In the genomic region with DNA sequence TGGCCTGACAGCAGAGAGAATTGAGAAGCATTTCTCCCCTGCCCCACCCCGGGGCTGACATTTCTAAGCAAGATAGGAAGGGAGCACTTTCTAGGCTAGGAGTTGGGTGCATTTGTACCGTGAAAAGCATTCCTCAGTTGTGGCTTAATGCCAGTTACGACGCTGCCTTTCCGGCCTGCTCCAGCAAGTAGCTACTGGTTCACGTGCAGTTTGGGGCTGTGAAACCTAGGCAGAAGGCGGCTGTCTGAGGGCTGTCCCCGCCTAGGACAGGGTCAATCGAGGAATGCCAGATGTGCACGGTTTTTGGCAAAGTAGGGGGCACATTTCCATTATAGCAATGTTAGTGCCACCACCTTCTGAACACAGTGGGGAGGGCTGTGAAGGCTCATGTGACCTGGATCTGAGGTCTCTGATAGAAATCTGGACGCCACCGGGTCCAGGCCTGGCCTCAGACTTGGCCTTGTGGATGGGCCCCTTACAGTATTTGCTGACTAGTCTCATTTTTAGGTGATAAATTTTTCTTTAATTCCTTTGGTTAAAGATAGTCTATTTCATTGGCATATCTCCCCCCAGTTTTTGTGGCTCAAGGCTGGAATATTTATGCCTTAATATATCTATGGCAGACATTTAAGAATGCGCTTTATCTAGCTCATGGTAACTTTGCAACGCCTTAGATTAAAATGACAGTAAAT, we compare ENCODE assay signal across 12 cellular contexts.
"Had no signal": no experiment of that assay in that cellular context is flagged by ENCODE, and none has a peak within 500 bp of the region (broad histone marks: within the 10 kb centered on the region; RNA-seq: fewer than 3 reads in every experiment).

No MANE protein-coding gene starts in this region.

- ATAC-seq: left colon had no signal

- H3K4me3 ChIP-seq: SJSA1, tibial nerve had no signal

- H3K27me3 ChIP-seq: SJSA1, tibial nerve had no signal

- H3K9me3 Mint-ChIP-seq: activated CD4-positive, alpha-beta memory T cell treated with anti-CD3 and anti-CD28 coated beads, Interleukin-2, amount 10 ng/mL, durations not matched to agents 7 days and 5 days; activated naive CD8-positive, alpha-beta T cell treated with anti-CD3 and anti-CD28 coated beads, Interleukin-2, amount 10 ng/mL, durations not matched to agents 7 days and 5 days; nephron had no signal

- H3K4me3 Mint-ChIP-seq: activated CD4-positive, alpha-beta memory T cell treated with anti-CD3 and anti-CD28 coated beads, Interleukin-2, amount 10 ng/mL, durations not matched to agents 7 days and 5 days; activated naive CD8-positive, alpha-beta T cell treated with anti-CD3 and anti-CD28 coated beads, Interleukin-2, amount 10 ng/mL, durations not matched to agents 7 days and 5 days; nephron had no signal

- DNase-seq: activated CD4-positive, alpha-beta memory T cell treated with anti-CD3 and anti-CD28 coated beads, Interleukin-2, amount 10 ng/mL, durations not matched to agents 7 days and 5 days; activated CD4-positive, CD25-positive, alpha-beta regulatory T cell treated with anti-CD3 and anti-CD28 coated beads, Interleukin-2, amount 50 U/mL, for 72 hours; activated CD8-positive, alpha-beta memory T cell treated with anti-CD3 and anti-CD28 coated beads, Interleukin-2, amount 50 U/mL, for 48 hours; activated naive CD8-positive, alpha-beta T cell treated with anti-CD3 and anti-CD28 coated beads, Interleukin-2, amount 10 ng/mL, durations not matched to agents 7 days and 5 days; anterior cingulate cortex; left colon; mammary epithelial cell; retina; small intestine had no signal

- H3K27me3 Mint-ChIP-seq: activated naive CD8-positive, alpha-beta T cell treated with anti-CD3 and anti-CD28 coated beads, Interleukin-2, amount 10 ng/mL, durations not matched to agents 7 days and 5 days had no signal

- H3K27ac Mint-ChIP-seq: activated CD4-positive, alpha-beta memory T cell treated with anti-CD3 and anti-CD28 coated beads, Interleukin-2, amount 10 ng/mL, durations not matched to agents 7 days and 5 days; activated naive CD8-positive, alpha-beta T cell treated with anti-CD3 and anti-CD28 coated beads, Interleukin-2, amount 10 ng/mL, durations not matched to agents 7 days and 5 days; nephron had no signal

- H3K27ac ChIP-seq: SJSA1 had no signal

- H3K9me3 ChIP-seq: SJSA1, tibial nerve had no signal
